7 cellular contexts compared by ENCODE assay signal in genomic region chr6:47780510-47781356, GRCh38. TPM values are rescaled to one million over a fixed set of nuclear protein-coding genes. Genes with fewer than 3 reads are reported as not detected.
DNase-seq lines count a peak whose midpoint lies in the region; ATAC-seq and TF ChIP-seq lines count a peak whose summit lies in the region.

No MANE protein-coding gene starts in this region.

- DNase-seq in GM12864 (ENCODE audit: low read depth) (no peak), GM23338 (ENCODE audit: low spot score) (peak; percentile 79), KG1 (lab: John Stamatoyannopoulos, UW) (peak; percentile 56), PC-9 (peak; percentile 32 to 67), right atrium auricular region (ENCODE audit: low spot score) (no peak), sigmoid colon (no peak)
- peak; percentile 18 for DNase-seq in activated naive CD8-positive, alpha-beta T cell treated with anti-CD3 and anti-CD28 coated beads, Interleukin-2, amount 50 U/mL, for 24 hours

- CTCF ChIA-PET in PC-9 (lab: Charles Lee): interaction anchor here (0.6 to 1.6 kb wide), 5 partner anchors 51 to 767 kb away, joined by 3 to 17 read pairs (median 3); no protein-coding TSS in a partner anchor

- no peaks in the 10 kb centered on the region for H3K4me1 ChIP-seq in GM23338 (ENCODE audit: insufficient read depth)
- peaks cover 4% of the 10 kb centered on the region; the same call in 1 of the 2 replicates for H3K4me1 ChIP-seq in PC-9 (replicated peaks; ENCODE audit: insufficient read depth)
- H3K4me1 ChIP-seq in right atrium auricular region: no peaks in the 10 kb centered on the region
- peaks cover 0 to 4% (median 2%) of the 10 kb centered on the region in 4 donors for H3K4me1 ChIP-seq in sigmoid colon

- no peak overlapping the region for H3K4me2 ChIP-seq in GM23338
- H3K4me2 ChIP-seq in PC-9: peak overlapping the region; percentile 63

- H3K4me3 ChIP-seq in GM12864 (ENCODE audit: low read depth, low read length) (no peak overlapping the region), GM23338 (no peak overlapping the region), PC-9 (peak overlapping the region; percentile 17; the same call in 1 of the 2 replicates), right atrium auricular region (no peak overlapping the region), sigmoid colon (no peak overlapping the region)

- no peaks in the 10 kb centered on the region for H4K20me1 ChIP-seq in GM23338 (replicated peaks; ENCODE audit: insufficient read depth)
- H4K20me1 ChIP-seq in PC-9 (ENCODE audit: insufficient read depth): no peaks in the 10 kb centered on the region

- no peaks in the 10 kb centered on the region; the same call in 2 of the 3 replicates for H3K36me3 Mint-ChIP-seq in GM23338 (ENCODE audit: low read depth)
- H3K36me3 Mint-ChIP-seq in activated naive CD8-positive, alpha-beta T cell treated with anti-CD3 and anti-CD28 coated beads, Interleukin-2, amount 50 U/mL, for 24 hours (ENCODE audit: low read depth): no peaks in the 10 kb centered on the region

- no peaks in the 10 kb centered on the region for H3K36me3 ChIP-seq in GM23338 (ENCODE audit: insufficient read depth)
- H3K36me3 ChIP-seq in PC-9 (ENCODE audit: low read depth): no peaks in the 10 kb centered on the region
- H3K36me3 ChIP-seq in right atrium auricular region: no peaks in the 10 kb centered on the region
- no peaks in the 10 kb centered on the region for H3K36me3 ChIP-seq in sigmoid colon

- no peak overlapping the region for H3K4me3 Mint-ChIP-seq in GM23338
- no peak overlapping the region for H3K4me3 Mint-ChIP-seq in activated naive CD8-positive, alpha-beta T cell treated with anti-CD3 and anti-CD28 coated beads, Interleukin-2, amount 50 U/mL, for 24 hours

- 0 to 2% methylated on average over 6 of the region's 6 CpGs for WGBS in sigmoid colon, 2 donors

- H3K27me3 ChIP-seq in GM23338 (ENCODE audit: insufficient read depth) (no peaks in the 10 kb centered on the region), PC-9 (ENCODE audit: insufficient read depth, low read depth) (no peaks in the 10 kb centered on the region), right atrium auricular region (no peaks in the 10 kb centered on the region), sigmoid colon (no peaks in the 10 kb centered on the region)

- H3K79me2 ChIP-seq in GM23338 (replicated peaks; ENCODE audit: insufficient read depth) (no peaks in the 10 kb centered on the region), PC-9 (ENCODE audit: low read depth) (no peaks in the 10 kb centered on the region)

- H3F3A ChIP-seq in GM23338 (replicated peaks; ENCODE audit: low read depth) (no peaks in the 10 kb centered on the region), PC-9 (ENCODE audit: insufficient read depth, low read depth) (0 out of 2 replicates have a peak, but pooled peaks cover 3% of the 10 kb centered on the region)

- no peaks in the 10 kb centered on the region for H3K27me3 Mint-ChIP-seq in GM23338 (ENCODE audit: insufficient read depth, low read depth, poor library complexity)
- H3K27me3 Mint-ChIP-seq in activated naive CD8-positive, alpha-beta T cell treated with anti-CD3 and anti-CD28 coated beads, Interleukin-2, amount 50 U/mL, for 24 hours: no peaks in the 10 kb centered on the region

- H3K9me3 Mint-ChIP-seq in GM23338: no peaks in the 10 kb centered on the region
- no peaks in the 10 kb centered on the region for H3K9me3 Mint-ChIP-seq in activated naive CD8-positive, alpha-beta T cell treated with anti-CD3 and anti-CD28 coated beads, Interleukin-2, amount 50 U/mL, for 24 hours

- H3K4me1 Mint-ChIP-seq in GM23338: peaks cover 10% of the 10 kb centered on the region; the same call in 2 of the 3 replicates
- peaks cover 2% of the 10 kb centered on the region for H3K4me1 Mint-ChIP-seq in activated naive CD8-positive, alpha-beta T cell treated with anti-CD3 and anti-CD28 coated beads, Interleukin-2, amount 50 U/mL, for 24 hours

- BruUV-seq in PC-9 (replicated peaks; lab: Mats Ljungman, UMichigan): no TSS peak

- intact Hi-C loops in PC-9 (cut with micrococcal nuclease; ENCODE audit: unreplicated experiment) (loop anchor here (1.0 to 10.0 kb wide), 7 partner anchors 38 to 366 kb away; partner anchors contain the start of gene ADGRF4), sigmoid colon (cut with DNase I) (loop anchor here (2.0 kb wide), 2 partner anchors 148 to 366 kb away; no protein-coding TSS in a partner anchor)

- ATAC-seq in GM23338: peak; percentile 84
- peak; percentile 80 for ATAC-seq in activated naive CD8-positive, alpha-beta T cell treated with anti-CD3 and anti-CD28 coated beads, Interleukin-2, amount 50 U/mL, for 24 hours

- H2AFZ ChIP-seq in GM23338 (peak overlapping the region; percentile 57; the same call in 1 of the 2 replicates), PC-9 (peak overlapping the region; percentile 80)

- POLR2A ChIA-PET in PC-9 (lab: Charles Lee; ENCODE audit: unreplicated experiment): interaction anchor here (0.6 kb wide), 1 partner anchor 303 kb away, joined by 5 read pairs; no protein-coding TSS in a partner anchor

- TF ChIP-seq POLR2A in sigmoid colon (IDR thresholded peaks at IDR 0.05): no peak

- H3K9me3 ChIP-seq in PC-9 (ENCODE audit: insufficient read depth, low read depth) (no peaks in the 10 kb centered on the region), right atrium auricular region (no peaks in the 10 kb centered on the region), sigmoid colon (no peaks in the 10 kb centered on the region)

- no peak overlapping the region for H3K27ac ChIP-seq in GM23338 (ENCODE audit: low read depth)
- H3K27ac ChIP-seq in PC-9: no peak overlapping the region
- no peak overlapping the region for H3K27ac ChIP-seq in right atrium auricular region
- no peak overlapping the region for H3K27ac ChIP-seq in sigmoid colon

- TF ChIP-seq EP300 in sigmoid colon (IDR thresholded peaks at IDR 0.05): no peak

- TF ChIP-seq CTCF in GM12864 (IDR thresholded peaks at IDR 0.05; ENCODE audit: low read depth, low read length, missing control alignments): peak; percentile 53
- peak; percentile 73 to 81 for TF ChIP-seq CTCF in GM23338 (conservative IDR thresholded peaks at IDR 0.05; ENCODE audit: low read depth in 2 of 2)
- peak; percentile 76 for TF ChIP-seq CTCF in PC-9 (conservative IDR thresholded peaks at IDR 0.05)
- peak; percentile 49 to 77 for TF ChIP-seq CTCF in right atrium auricular region (IDR thresholded peaks at IDR 0.05)
- peak in 3 of 4 experiments; percentile 48 to 60 (median 50) for TF ChIP-seq CTCF in sigmoid colon (IDR thresholded peaks at IDR 0.05)

- H3K9me2 ChIP-seq in GM23338 (ENCODE audit: insufficient read depth) (peaks cover 5% of the 10 kb centered on the region), PC-9 (ENCODE audit: insufficient read depth) (no peaks in the 10 kb centered on the region)

- H3K27ac Mint-ChIP-seq in GM23338: no peak overlapping the region
- H3K27ac Mint-ChIP-seq in activated naive CD8-positive, alpha-beta T cell treated with anti-CD3 and anti-CD28 coated beads, Interleukin-2, amount 50 U/mL, for 24 hours: no peak overlapping the region

TF ChIP-seq in GM23338, 12 proteins besides CTCF, POLR2A, EP300 and RAD21:
- no peak for TF ChIP-seq STAT1 (IDR thresholded peaks at IDR 0.05; ENCODE audit: unreplicated experiment)
- TF ChIP-seq CREB1 (CRISPR knock-in tag; IDR thresholded peaks at IDR 0.05; ENCODE audit: low read depth): no peak
- TF ChIP-seq NANOG (IDR thresholded peaks at IDR 0.05; ENCODE audit: borderline replicate concordance): no peak
- no peak for TF ChIP-seq EZH2phosphoT487 (IDR thresholded peaks at IDR 0.05; ENCODE audit: unreplicated experiment)
- TF ChIP-seq EZH2 (IDR thresholded peaks at IDR 0.05; ENCODE audit: low read depth, unreplicated experiment): no peak

RNA-seq across cellular contexts. Expression of gene OPN5, which starts 1.1 kb away (rescaled TPM):
- not detected in 2 replicates for total RNA-seq in GM23338 (2014; rRNA removed; shearing (Covaris generic))
- polyA plus RNA-seq in GM23338 (2016; fragmentation: Nextera tagmentation; extraction: Ambion mirVana) (not detected in 2 replicates), sigmoid colon (not detected)
- total RNA-seq in PC-9 (2021) (not detected in 2 replicates), right atrium auricular region (not detected), sigmoid colon (not detected)

Comparison
In these comparisons a context has a peak if more than half of its experiments do, and no peak if none do; other contexts are left out.
1. DNase-seq: peak in GM23338 (single experiment), KG1 (single experiment), PC-9 (2 of 2) and activated naive CD8-positive, alpha-beta T cell treated with anti-CD3 and anti-CD28 coated beads, Interleukin-2, amount 50 U/mL, for 24 hours (single experiment); none in GM12864 (single experiment), right atrium auricular region (single experiment) and sigmoid colon (single experiment).
2. Peak in every context shown above with its lines, with median percentiles within 50 percentile points of each other: CTCF ChIP-seq.